ENCODE assay signal across 21 cellular contexts in the genomic region with DNA sequence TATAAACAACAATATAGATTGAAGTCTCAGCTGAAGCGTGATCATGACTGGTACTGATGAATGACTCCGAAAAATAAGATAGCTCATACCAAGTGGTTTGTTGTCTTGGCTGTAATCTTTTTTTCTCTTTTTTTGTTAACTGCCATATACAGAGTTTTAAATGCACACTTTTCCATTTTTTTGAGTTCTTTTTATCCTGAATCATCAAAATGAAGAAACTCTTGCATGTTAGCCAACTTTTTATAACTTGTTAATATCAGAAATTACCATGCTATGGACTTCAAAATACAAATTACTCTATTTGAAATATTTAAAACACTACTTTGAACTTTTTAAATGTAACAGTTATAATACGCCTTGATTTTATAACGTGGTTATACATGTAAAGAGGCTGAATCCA. TPM values are rescaled to one million over a fixed set of nuclear protein-coding genes. Genes with fewer than 3 reads are reported as not detected.
DNase-seq lines count a peak whose midpoint lies in the region; ATAC-seq, FAIRE-seq and TF ChIP-seq lines count a peak whose summit lies in the region.
"Had no signal": no experiment of that assay in that cellular context is flagged by ENCODE, and none has a peak within 500 bp of the region (broad histone marks: within the 10 kb centered on the region; RNA-seq: fewer than 3 reads in every experiment).

No MANE protein-coding gene starts in this region.

- H3K79me2 ChIP-seq in HepG2 (ENCODE audit: insufficient read depth, low read length) (no peaks in the 10 kb centered on the region), GM12878 (ENCODE audit: control insufficient read depth, insufficient read depth, low read length) (no peaks in the 10 kb centered on the region)

- H4K20me1 ChIP-seq in HepG2 (ENCODE audit: insufficient read depth, low read length): no peaks in the 10 kb centered on the region
- no peaks in the 10 kb centered on the region for H4K20me1 ChIP-seq in GM12878 (ENCODE audit: control insufficient read depth, insufficient read depth)
- H4K20me1 ChIP-seq: BLaER1 had no signal

- no peak overlapping the region for H3K27ac ChIP-seq in HepG2 (ENCODE audit: extremely low read length, insufficient read depth, low read length)
- no peak overlapping the region for H3K27ac ChIP-seq in right lobe of liver
- H3K27ac ChIP-seq in GM12878 (ENCODE audit: control insufficient read depth, insufficient read depth): no peak overlapping the region
- H3K27ac ChIP-seq: 22Rv1, BLaER1, C4-2B had no signal

- H3K9me3 ChIP-seq in HepG2 (ENCODE audit: low read length): no peaks in the 10 kb centered on the region
- H3K9me3 ChIP-seq in right lobe of liver: no peaks in the 10 kb centered on the region
- H3K9me3 ChIP-seq in GM12878 (replicated peaks; ENCODE audit: control insufficient read depth, insufficient read depth, low read length): no peaks in the 10 kb centered on the region
- H3K9me3 ChIP-seq: BE2C, BLaER1, Caco-2 had no signal

- TF ChIP-seq RAD21 in HepG2 (CRISPR knock-in tag; IDR thresholded peaks at IDR 0.05) (no peak), GM12878 (IDR thresholded peaks at IDR 0.05; ENCODE audit: insufficient read depth, low read depth, low read length) (no peak)

- SMC1A ChIA-PET in GM12878 (lab: Charles Lee; ENCODE audit: uncharacterized antibody, unreplicated experiment): interaction anchor here (0.7 to 2.4 kb wide), 6 partner anchors 8 to 221 kb away, joined by 3 to 8 read pairs (median 4); no protein-coding TSS in a partner anchor

- no peak for FAIRE-seq in HepG2 (lab: Jason Lieb, UNC)
- FAIRE-seq in GM12878 (lab: Jason Lieb, UNC): peak; percentile 49
- FAIRE-seq in endometrium (lab: Jason Lieb, UNC): peak; percentile 48
- FAIRE-seq: D721Med, GM12892, GM18507 had no signal

- H3K27me3 ChIP-seq in HepG2 (ENCODE audit: control insufficient read depth in 1 of 2, insufficient read depth in 2 of 2, low read length in 2 of 2) (no peaks in the 10 kb centered on the region), right lobe of liver (no peaks in the 10 kb centered on the region), GM12878 (replicated peaks in 1 of 2; ENCODE audit: control insufficient read depth in 2 of 2, insufficient read depth in 2 of 2, low read length in 1 of 2) (no peaks in the 10 kb centered on the region)
- H3K27me3 ChIP-seq: BE2C, BLaER1 had no signal

- H3K9ac ChIP-seq in HepG2 (ENCODE audit: insufficient read depth, low read depth, low read length) (no peak overlapping the region), GM12878 (ENCODE audit: control insufficient read depth, insufficient read depth, low read length) (no peak overlapping the region)
- H3K9ac ChIP-seq: BLaER1 had no signal

- DNase-seq in HepG2 (ENCODE audit: low spot score): no peak
- no peak for DNase-seq in right lobe of liver
- no peak for DNase-seq in GM12878 (ENCODE audit: low read depth, low spot score)
- DNase-seq in NCI-H2029 treated with DMSO at 0.1 percent for 48 hours (lab: John Stamatoyannopoulos, UW): no peak
- no peak for DNase-seq in activated effector memory CD4-positive, alpha-beta T cell treated with Interleukin-2 at 50 U/mL for 16 hours
- DNase-seq in globus pallidus (ENCODE audit: low spot score): no peak
- DNase-seq: ACHN; BE2C; Caco-2; Calu3; CD4-positive, alpha-beta T cell; CD8-positive, alpha-beta T cell; DMS79 treated with DMSO at 0.1 percent for 48 hours; GF-D8 had no signal

- H3K4me2 ChIP-seq in HepG2 (ENCODE audit: low read depth, low read length) (no peak overlapping the region), GM12878 (ENCODE audit: control insufficient read depth, insufficient read depth) (no peak overlapping the region)
- H3K4me2 ChIP-seq: BLaER1 had no signal

- ATAC-seq in HepG2 (no peak), right lobe of liver (no peak), GM12878 (no peak)
- ATAC-seq: CD8-positive, alpha-beta T cell had no signal

- H3K4me3 ChIP-seq in HepG2 (replicated peaks in 1 of 3; ENCODE audit: insufficient read depth in 1 of 3, low read depth in 2 of 3, low read length in 3 of 3) (no peak overlapping the region), right lobe of liver (no peak overlapping the region), GM12878 (no peak overlapping the region)
- H3K4me3 ChIP-seq: BLaER1 had no signal

- H3K4me1 ChIP-seq in HepG2 (ENCODE audit: insufficient read depth, low read length) (no peaks in the 10 kb centered on the region), right lobe of liver (no peaks in the 10 kb centered on the region), GM12878 (ENCODE audit: control insufficient read depth, insufficient read depth, low read length) (no peaks in the 10 kb centered on the region)
- H3K4me1 ChIP-seq: BLaER1, Caco-2 had no signal

- TF ChIP-seq POLR2A in HepG2 (IDR thresholded peaks at IDR 0.05; ENCODE audit: insufficient read depth in 1 of 2, low read depth in 2 of 2, low read length in 2 of 2) (no peak), right lobe of liver (IDR thresholded peaks at IDR 0.05) (no peak), GM12878 (IDR thresholded peaks at IDR 0.05; ENCODE audit: low read depth, low read length) (no peak)

- no peak for TF ChIP-seq CTCF in HepG2 (CRISPR knock-in tag; IDR thresholded peaks at IDR 0.05)
- TF ChIP-seq CTCF in right lobe of liver (IDR thresholded peaks at IDR 0.05): no peak
- no peak for TF ChIP-seq CTCF in GM12878 (IDR thresholded peaks at IDR 0.05 in 2 of 3, conservative IDR thresholded peaks at IDR 0.05 in 1 of 3; ENCODE audit: control insufficient read depth in 2 of 3, extremely low read depth in 1 of 3, insufficient read depth in 1 of 3, low read depth in 3 of 3, low read length in 3 of 3)

- CTCF ChIA-PET in HepG2 (lab: Yijun Ruan, JAX; ENCODE audit: low intra/inter-chr PET ratio, low total read pairs): no interaction called here
- CTCF ChIA-PET in GM12878 (lab: Yijun Ruan, JAX): no interaction called here

- 98% methylated on average over 4 of the region's 4 CpGs for WGBS in HepG2 (ENCODE audit: low lambda C conversion rate)
- WGBS in right lobe of liver (ENCODE audit: insufficient coverage, low coverage, low lambda C conversion rate, missing lambda C conversion rate): 96% methylated on average over 4 of the region's 4 CpGs
- WGBS in GM12878 (ENCODE audit: insufficient coverage, insufficient replicate concordance, low lambda C conversion rate, missing lambda C conversion rate): 95% methylated on average over 4 of the region's 4 CpGs

- BruUV-seq in HepG2 (replicated peaks; lab: Mats Ljungman, UMichigan) (no TSS peak), GM12878 (replicated peaks; lab: Mats Ljungman, UMichigan) (no TSS peak)

- POLR2A ChIA-PET in HepG2 (lab: Yijun Ruan, JAX): no interaction called here
- POLR2A ChIA-PET in GM12878 (lab: Charles Lee): no interaction called here

- in situ Hi-C loops in HepG2 (cut with HindIII; ENCODE audit: extremely low pct_ligation_motif_present, low pct_unique_long_range_greater_than_20kb) (loop anchor here (25.0 kb wide), 1 partner anchor 469 kb away; no protein-coding TSS in a partner anchor), GM12878 (cut with MboI) (no loop called here)

- H2AFZ ChIP-seq in HepG2 (ENCODE audit: low read length): no peak overlapping the region
- H2AFZ ChIP-seq in GM12878 (ENCODE audit: control insufficient read depth, low read depth, low read length): no peak overlapping the region

- RAD21 ChIA-PET in GM12878 (lab: Charles Lee; ENCODE audit: unreplicated experiment): interaction anchor here (1.2 kb wide), 1 partner anchor 10 kb away, joined by 5 read pairs; a partner anchor contains a TSS

- intact Hi-C loops in HepG2 (cut with micrococcal nuclease; ENCODE audit: unreplicated experiment) (no loop called here), right lobe of liver (cut with DNase I) (no loop called here), GM12878 (cut with micrococcal nuclease; ENCODE audit: unreplicated experiment) (no loop called here)

- no peak for TF ChIP-seq EP300 in HepG2 (IDR thresholded peaks at IDR 0.05; ENCODE audit: low read depth in 2 of 2, low read length in 2 of 2)
- no peak for TF ChIP-seq EP300 in HepG2 (CRISPR knock-in tag; IDR thresholded peaks at IDR 0.05; ENCODE audit: borderline replicate concordance)
- no peak for TF ChIP-seq EP300 in GM12878 (IDR thresholded peaks at IDR 0.05; ENCODE audit: borderline replicate concordance in 1 of 2, control insufficient read depth in 1 of 2, low read depth in 2 of 2, low read length in 2 of 2)

- H3K36me3 ChIP-seq in HepG2 (replicated peaks in 1 of 2; ENCODE audit: control insufficient read depth in 1 of 2, insufficient read depth in 2 of 2, low read length in 2 of 2) (peaks cover 0 to 6% of the 10 kb centered on the region in 2 experiments; a peak in 1 of 5 replicates), right lobe of liver (peaks cover 0 to 16% (median 0%) of the 10 kb centered on the region in 4 donors), GM12878 (ENCODE audit: control insufficient read depth in 2 of 2, insufficient read depth in 2 of 2, low read length in 1 of 2) (peaks cover 0 to 3% of the 10 kb centered on the region in 2 experiments; a peak in 1 of 4 replicates)

RNA-seq across cellular contexts. Expression of a gene that starts 10.1 kb away (rescaled TPM):
- 0.84 and 1.7 TPM in 2 replicates for total RNA-seq in HepG2 (2016; rRNA removed; fragmentation: Illumina TruSeq; extraction: Trizol)
- 0.71 and 0.97 TPM in 2 replicates for total RNA-seq in HepG2 (2016; cell fraction: cytosol; rRNA removed; fragmentation: Illumina TruSeq; extraction: Trizol; ENCODE audit: low read depth)
- total RNA-seq in HepG2 (2016; cell fraction: insoluble cytoplasmic fraction; rRNA removed; fragmentation: Illumina TruSeq; extraction: Trizol): 0.68 and 0.89 TPM in 2 replicates
- 1.3 and 1.8 TPM in 2 replicates for total RNA-seq in HepG2 (2016; cell fraction: membrane; rRNA removed; fragmentation: Illumina TruSeq; extraction: Trizol)
- 0.66 and 0.68 TPM in 2 replicates for total RNA-seq in HepG2 (2016; cell fraction: nucleus; rRNA removed; fragmentation: Illumina TruSeq; extraction: Trizol)
- 0.67 and 1.1 TPM in 2 replicates for polyA plus RNA-seq in HepG2 (2011; rRNA removed)
- 0.95 and 1.1 TPM in 2 replicates for polyA plus RNA-seq in HepG2 (2011; cell fraction: cytosol; rRNA removed)
- 0.53 and 0.57 TPM in 2 replicates for polyA plus RNA-seq in HepG2 (2011; cell fraction: nucleus; rRNA removed)
- 0.35 and 0.38 TPM in 2 replicates for polyA plus RNA-seq in HepG2 (2012)
- polyA plus RNA-seq in HepG2 (2016; cell fraction: cytosol; fragmentation: Illumina TruSeq; extraction: Trizol; ENCODE audit: low read depth): 1.0 and 1.1 TPM in 2 replicates
- 0.85 and 0.97 TPM in 2 replicates for polyA plus RNA-seq in HepG2 (2016; cell fraction: insoluble cytoplasmic fraction; fragmentation: Illumina TruSeq; extraction: Trizol; ENCODE audit: low read depth)
- 1.2 and 1.5 TPM in 2 replicates for polyA plus RNA-seq in HepG2 (2016; cell fraction: membrane; fragmentation: Illumina TruSeq; extraction: Trizol; ENCODE audit: low read depth)
- polyA plus RNA-seq in HepG2 (2016; cell fraction: nucleus; fragmentation: Illumina TruSeq; extraction: Trizol; ENCODE audit: insufficient read depth, low read depth): 0.88 and 0.93 TPM in 2 replicates
- polyA minus RNA-seq in HepG2 (2011; rRNA and poly(A)+ RNA removed; ENCODE audit: low replicate concordance): 1.6 and 2.8 TPM in 2 replicates
- polyA minus RNA-seq in HepG2 (2011; cell fraction: cytosol; rRNA and poly(A)+ RNA removed): 0.44 and 0.59 TPM in 2 replicates
- 0.77 and 1.2 TPM in 2 replicates for polyA minus RNA-seq in HepG2 (2011; cell fraction: nucleus; rRNA and poly(A)+ RNA removed)
- total RNA-seq in right lobe of liver: 1 to 10 TPM in 1 of 6 experiments, under 1 TPM in 5; 0.25 to 1.3 (median 0.57) TPM
- total RNA-seq in GM12878 (2013; cell fraction: nucleolus; rRNA removed): 0.31 and 0.39 TPM in 2 replicates
- total RNA-seq in GM12878 (2014; rRNA removed): 0.05 and 0.06 TPM in 2 replicates
- total RNA-seq in GM12878 (2014; rRNA removed; fragmentation: Illumina TruSeq; extraction: Trizol): 0.13 and 0.55 TPM in 2 replicates
- total RNA-seq in GM12878 (2021): 0.13 and 0.21 TPM in 2 replicates
- 0.17 TPM for polyA plus RNA-seq in GM12878 (2011; ENCODE audit: low read depth)
- 0.35 and 0.37 TPM in 2 replicates for polyA plus RNA-seq in GM12878 (2011; rRNA removed)
- polyA plus RNA-seq in GM12878 (2011; cell fraction: cytosol; rRNA removed): 0.23 and 0.33 TPM in 2 replicates
- 0.13 and 0.24 TPM in 2 replicates for polyA plus RNA-seq in GM12878 (2011; cell fraction: nucleus; rRNA removed)
- polyA plus RNA-seq in GM12878 (2012): 0.31 and 0.46 TPM in 2 replicates
- 0.03 and 0.15 TPM in 2 replicates for polyA plus RNA-seq in GM12878 (2014; fragmentation: Illumina TruSeq; extraction: Trizol)
- under 1 TPM; 0.06 to 0.20 TPM for polyA plus RNA-seq in GM12878 (2014; fragmentation: Nextera tagmentation; extraction: Ambion mirVana)
- polyA plus RNA-seq in GM12878 (2014; rRNA removed): 0.18 TPM in 2 replicates
- not detected for polyA plus RNA-seq in GM12878 (2016; fragmentation: Nextera tagmentation; extraction: Ambion mirVana)
- 0.22 and 0.31 TPM in 2 replicates for polyA minus RNA-seq in GM12878 (2011; rRNA and poly(A)+ RNA removed)
- polyA minus RNA-seq in GM12878 (2011; cell fraction: cytosol; rRNA and poly(A)+ RNA removed): not detected in 2 replicates
- 0.24 and 0.29 TPM in 2 replicates for polyA minus RNA-seq in GM12878 (2011; cell fraction: nucleus; rRNA and poly(A)+ RNA removed)
